Comparison of ENCODE assay signal across 8 cellular contexts in the genomic region with DNA sequence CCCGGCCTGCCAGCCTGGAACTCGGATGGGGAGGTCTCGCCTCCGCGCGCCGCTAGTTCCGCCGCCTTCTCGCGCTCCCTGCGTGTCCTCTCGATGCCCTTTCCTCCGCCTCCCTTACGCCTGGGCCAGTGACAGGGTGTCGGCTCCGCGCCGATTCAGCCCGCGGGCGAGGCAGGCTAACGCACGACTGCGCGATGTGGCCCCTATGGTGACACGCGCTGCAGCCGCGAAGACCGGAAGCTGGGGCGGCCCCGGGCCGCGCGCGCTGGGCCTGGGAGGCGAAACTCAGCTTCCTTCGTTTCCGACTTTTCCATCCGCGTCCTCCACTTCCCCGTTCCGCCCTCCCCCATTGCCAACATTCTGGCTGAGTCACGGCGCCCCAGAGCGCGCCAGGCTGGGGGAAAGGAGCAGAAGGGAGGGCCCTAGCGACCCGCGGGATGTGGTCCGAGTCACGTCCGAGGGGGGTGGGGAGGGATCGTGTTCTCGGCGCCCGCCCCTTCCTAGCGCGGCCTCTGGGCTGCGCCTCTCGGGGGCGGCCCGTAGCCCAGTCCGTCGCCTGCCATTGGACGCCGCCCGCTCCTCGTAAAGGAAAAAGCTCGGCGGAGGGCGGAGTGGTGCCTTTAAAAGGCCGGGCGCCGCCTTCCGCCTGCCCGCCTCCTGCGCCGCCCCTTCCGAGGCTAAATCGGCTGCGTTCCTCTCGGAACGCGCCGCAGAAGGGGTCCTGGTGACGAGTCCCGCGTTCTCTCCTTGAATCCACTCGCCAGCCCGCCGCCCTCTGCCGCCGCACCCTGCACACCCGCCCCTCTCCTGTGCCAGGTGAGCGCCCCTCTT. TPM values are rescaled to one million over a fixed set of nuclear protein-coding genes. Genes with fewer than 3 reads are reported as not detected.
DNase-seq lines count a peak whose midpoint lies in the region; ATAC-seq and TF ChIP-seq lines count a peak whose summit lies in the region.

A gene (plus strand): TSS at position 649 of the 831 bp plus-strand sequence. CDS start 1,138 bp downstream, outside the sequence.

- ATAC-seq in gastroesophageal sphincter = peak; percentile 94

- H3K27ac ChIP-seq in SK-N-MC (peak within 1 kb of the TSS; percentile 97), gastroesophageal sphincter (peak within 1 kb of the TSS; percentile 97 to 99 (median 97)), suprapubic skin (peak within 1 kb of the TSS; percentile 98)

- H3K9me3 ChIP-seq in SK-N-MC (ENCODE audit: low read depth, low read length) (no peaks in the 10 kb centered on the region), gastroesophageal sphincter (no peaks in the 10 kb centered on the region), suprapubic skin (no peaks in the 10 kb centered on the region)

- H3K9ac ChIP-seq in SK-N-MC (ENCODE audit: insufficient read length) = peak within 1 kb of the TSS; percentile 94

- peak within 1 kb of the TSS; percentile 100 for H3K4me3 Mint-ChIP-seq in activated naive CD4-positive, alpha-beta T cell treated with anti-CD3 and anti-CD28 coated beads, Interleukin-2, amount 10 ng/mL, durations not matched to agents 7 days and 5 days

- no peaks in the 10 kb centered on the region for H3K9me3 Mint-ChIP-seq in activated naive CD4-positive, alpha-beta T cell treated with anti-CD3 and anti-CD28 coated beads, Interleukin-2, amount 10 ng/mL, durations not matched to agents 7 days and 5 days

- H3K36me3 ChIP-seq in SK-N-MC (ENCODE audit: insufficient read depth, low read length) (peaks cover 41% of the 10 kb centered on the region), gastroesophageal sphincter (peaks cover 0 to 37% of the 10 kb centered on the region in 2 donors), suprapubic skin (peaks cover 30% of the 10 kb centered on the region)

- peak within 1 kb of the TSS; percentile 96 for H3K4me3 ChIP-seq in HFF-Myc (replicated peaks; ENCODE audit: low read depth, low read length)
- H3K4me3 ChIP-seq in NB4 (ENCODE audit: low read depth, low read length) = peak within 1 kb of the TSS; percentile 92
- peak within 1 kb of the TSS; percentile 94 for H3K4me3 ChIP-seq in SK-N-MC
- H3K4me3 ChIP-seq in gastroesophageal sphincter = peak within 1 kb of the TSS; percentile 88 to 96
- peak within 1 kb of the TSS; percentile 96 for H3K4me3 ChIP-seq in suprapubic skin

- peaks cover 47% of the 10 kb centered on the region for H3K36me3 Mint-ChIP-seq in activated naive CD4-positive, alpha-beta T cell treated with anti-CD3 and anti-CD28 coated beads, Interleukin-2, amount 10 ng/mL, durations not matched to agents 7 days and 5 days

- 1% methylated on average over 17 of the region's 97 CpGs; no CpG with 5 or more reads in 1 of the 2 donors for WGBS in gastroesophageal sphincter (ENCODE audit: low coverage in 1 of 2), 2 donors
- WGBS in suprapubic skin = 0% methylated on average over 23 of the region's 97 CpGs

- H3K4me1 ChIP-seq in gastroesophageal sphincter (peaks cover 0 to 67% (median 45%) of the 10 kb centered on the region in 3 donors), suprapubic skin (peaks cover 64% of the 10 kb centered on the region)

- H3K4me1 Mint-ChIP-seq in activated naive CD4-positive, alpha-beta T cell treated with anti-CD3 and anti-CD28 coated beads, Interleukin-2, amount 10 ng/mL, durations not matched to agents 7 days and 5 days = peaks cover 45% of the 10 kb centered on the region

- no peak for TF ChIP-seq CTCF in HFF-Myc (IDR thresholded peaks at IDR 0.05; ENCODE audit: low read depth, low read length, missing control alignments)
- TF ChIP-seq CTCF in NB4 (IDR thresholded peaks at IDR 0.05; ENCODE audit: low read depth, low read length) = no peak
- peak in 1 of 4 experiments; percentile 19 for TF ChIP-seq CTCF in gastroesophageal sphincter (IDR thresholded peaks at IDR 0.05)
- no peak for TF ChIP-seq CTCF in suprapubic skin (IDR thresholded peaks at IDR 0.05)

- H3K27me3 ChIP-seq in gastroesophageal sphincter = no peaks in the 10 kb centered on the region
- H3K27me3 ChIP-seq in suprapubic skin = no peaks in the 10 kb centered on the region

- TF ChIP-seq POLR2A in NB4 (IDR thresholded peaks at IDR 0.05; ENCODE audit: extremely low read depth, insufficient read length) = peak; percentile 83
- peak; percentile 98 to 99 for TF ChIP-seq POLR2A in gastroesophageal sphincter (IDR thresholded peaks at IDR 0.05)
- peak; percentile 92 to 98 for TF ChIP-seq POLR2A in suprapubic skin (IDR thresholded peaks at IDR 0.05)

- H3K27ac Mint-ChIP-seq in activated naive CD4-positive, alpha-beta T cell treated with anti-CD3 and anti-CD28 coated beads, Interleukin-2, amount 10 ng/mL, durations not matched to agents 7 days and 5 days = peak within 1 kb of the TSS; percentile 98

- CTCF ChIA-PET in activated naive CD4-positive, alpha-beta T cell treated with anti-CD3 and anti-CD28 coated beads, Interleukin-2, amount 10 ng/mL, durations not matched to agents 7 days and 5 days (lab: Charles Lee) = interaction anchor here (1.2 to 6.9 kb wide), 4 partner anchors 10 to 47 kb away, joined by 3 to 41 read pairs (median 18); a partner anchor contains a TSS

- no peak for TF ChIP-seq EP300 in gastroesophageal sphincter (IDR thresholded peaks at IDR 0.05)
- TF ChIP-seq EP300 in suprapubic skin (IDR thresholded peaks at IDR 0.05) = no peak

- DNase-seq in GM03348 (ENCODE audit: low spot score) = peak; percentile 98
- peak; percentile 94 for DNase-seq in HFF-Myc (ENCODE audit: extremely low read depth, low read depth)
- DNase-seq in NB4 (ENCODE audit: low read depth) = peak; percentile 99
- peak; percentile 62 for DNase-seq in SK-N-MC (ENCODE audit: low read depth, low spot score)
- DNase-seq in activated naive CD4-positive, alpha-beta T cell treated with anti-CD3 and anti-CD28 coated beads, Interleukin-2, amount 10 ng/mL, durations not matched to agents 7 days and 5 days = peak; percentile 97
- DNase-seq in nucleus accumbens (lab: John Stamatoyannopoulos, UW) = peak; percentile 78 to 100 (median 97)
- DNase-seq in suprapubic skin (ENCODE audit: low spot score in 2 of 2) = peak; percentile 98 to 99

- H3K27me3 Mint-ChIP-seq in activated naive CD4-positive, alpha-beta T cell treated with anti-CD3 and anti-CD28 coated beads, Interleukin-2, amount 10 ng/mL, durations not matched to agents 7 days and 5 days = peaks cover 4% of the 10 kb centered on the region

RNA-seq across cellular contexts. Expression of the gene that starts here (rescaled TPM):
- 1,000 to 10,000 TPM; 1,018 to 1,914 (median 1,258) TPM for total RNA-seq in gastroesophageal sphincter
- total RNA-seq in suprapubic skin = 100 to 1,000 TPM; 794 to 967 (median 870) TPM

Comparison
In these comparisons a context has a peak if more than half of its experiments do, and no peak if none do; other contexts are left out.
1. Peak in every context shown above with its lines: DNase-seq, ATAC-seq, H3K4me3 ChIP-seq and H3K27ac ChIP-seq.